Comparison of ENCODE assay signal across 9 cellular contexts in the genomic region with DNA sequence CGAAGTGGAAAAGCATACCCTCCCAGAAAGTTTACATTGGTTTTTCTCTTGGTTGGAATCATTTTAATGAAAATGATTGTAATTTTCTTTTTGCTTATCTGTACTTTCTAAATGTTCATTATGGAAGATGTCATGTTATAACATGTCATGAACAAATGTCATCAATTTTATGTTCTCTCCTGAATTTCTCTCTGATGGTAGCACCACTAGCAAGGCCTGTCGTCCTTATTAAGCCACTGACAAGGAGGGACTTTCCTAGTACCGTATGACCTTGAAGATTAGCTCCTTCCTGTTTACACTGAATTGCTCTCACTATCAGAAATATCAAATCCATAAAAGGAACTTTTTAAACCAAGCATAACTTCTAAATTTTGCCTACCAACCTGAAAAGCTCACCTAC.
DNase-seq lines count a peak whose midpoint lies in the region; ATAC-seq and TF ChIP-seq lines count a peak whose summit lies in the region.
"Had no signal": no experiment of that assay in that cellular context is flagged by ENCODE, and none has a peak within 500 bp of the region (broad histone marks: within the 10 kb centered on the region; RNA-seq: fewer than 3 reads in every experiment).

No MANE protein-coding gene starts in this region.

- DNase-seq in GM12865 (ENCODE audit: low read depth): peak; percentile 71
- DNase-seq in hepatocyte (ENCODE audit: low spot score): no peak
- DNase-seq in H7: no peak
- no peak for DNase-seq in amygdala (lab: John Stamatoyannopoulos, UW)
- DNase-seq: DMS153 had no signal

- no peaks in the 10 kb centered on the region for H3F3A ChIP-seq in Loucy (ENCODE audit: low read depth)

- H3K4me1 ChIP-seq in Loucy (ENCODE audit: insufficient read depth, low read length, poor library complexity, severe bottlenecking) (peaks cover 20% of the 10 kb centered on the region), hepatocyte (ENCODE audit: insufficient read depth) (peaks cover 35% of the 10 kb centered on the region)

- H3K9me3 ChIP-seq in Loucy (ENCODE audit: insufficient read depth, low read depth, low read length): no peaks in the 10 kb centered on the region
- H3K9me3 ChIP-seq in hepatocyte (ENCODE audit: low read depth): no peaks in the 10 kb centered on the region

- H3K27ac ChIP-seq in hepatocyte: peak overlapping the region; percentile 82

- H3K36me3 ChIP-seq in Loucy (ENCODE audit: insufficient read depth, low read length) (peaks cover 7% of the 10 kb centered on the region; the same call in 1 of the 2 replicates), hepatocyte (replicated peaks; ENCODE audit: insufficient read depth, low read depth) (no peaks in the 10 kb centered on the region), H7 (replicated peaks; ENCODE audit: control insufficient read depth, insufficient read depth, low read length) (peaks cover 2% of the 10 kb centered on the region; the same call in 1 of the 2 replicates)

- peak; percentile 70 for ATAC-seq in GM19372 (IDR thresholded peaks at IDR 0.05; ENCODE audit: low read depth, unreplicated experiment)
- ATAC-seq in HG02970 (IDR thresholded peaks at IDR 0.05; ENCODE audit: low FRiP score, unreplicated experiment): no peak
- ATAC-seq in GM19455 (IDR thresholded peaks at IDR 0.05; ENCODE audit: unreplicated experiment): no peak

- no peak overlapping the region for H3K4me3 ChIP-seq in GM12865 (ENCODE audit: low read depth, low read length)
- H3K4me3 ChIP-seq in Loucy (ENCODE audit: low read length, poor library complexity, severe bottlenecking): no peak overlapping the region
- H3K4me3 ChIP-seq in hepatocyte: no peak overlapping the region
- no peak overlapping the region for H3K4me3 ChIP-seq in H7 (ENCODE audit: insufficient read depth, low read depth, low read length)

- H4K20me1 ChIP-seq in Loucy (ENCODE audit: insufficient read depth, low read length, poor library complexity, severe bottlenecking) (no peaks in the 10 kb centered on the region), hepatocyte (ENCODE audit: insufficient read depth, poor library complexity, severe bottlenecking) (no peaks in the 10 kb centered on the region)

- peak overlapping the region; percentile 2 for H3K9ac ChIP-seq in Loucy (ENCODE audit: low read depth, low read length, poor library complexity, severe bottlenecking)

- no peaks in the 10 kb centered on the region for H3K27me3 ChIP-seq in Loucy (ENCODE audit: insufficient read depth, low read length, poor library complexity, severe bottlenecking)
- no peaks in the 10 kb centered on the region for H3K27me3 ChIP-seq in hepatocyte
- H3K27me3 ChIP-seq in H7 (ENCODE audit: control insufficient read depth, insufficient read depth, low read length): no peaks in the 10 kb centered on the region

- no peak for TF ChIP-seq CTCF in GM12865 (IDR thresholded peaks at IDR 0.05; ENCODE audit: insufficient read depth, low read depth, low read length, missing control alignments)
- no peak for TF ChIP-seq CTCF in Loucy (conservative IDR thresholded peaks at IDR 0.05; ENCODE audit: low read length)
- no peak for TF ChIP-seq CTCF in hepatocyte (IDR thresholded peaks at IDR 0.05; ENCODE audit: poor library complexity)

- 58% methylated on average over 3 of the region's 3 CpGs for WGBS in hepatocyte (ENCODE audit: low lambda C conversion rate, missing lambda C conversion rate)

- H2AFZ ChIP-seq in Loucy (ENCODE audit: low read length): no peak overlapping the region
- no peak overlapping the region for H2AFZ ChIP-seq in hepatocyte

- H3K79me2 ChIP-seq in Loucy (ENCODE audit: insufficient read depth, low read length) (no peaks in the 10 kb centered on the region), hepatocyte (peaks cover 14% of the 10 kb centered on the region)

- peak overlapping the region; percentile 12 for H3K4me2 ChIP-seq in Loucy (ENCODE audit: low read depth, low read length, poor library complexity, severe bottlenecking)
- peak overlapping the region; percentile 84 for H3K4me2 ChIP-seq in hepatocyte

- H3K9me2 ChIP-seq in Loucy (replicated peaks; ENCODE audit: low read depth, low read length): no peaks in the 10 kb centered on the region
- no peaks in the 10 kb centered on the region for H3K9me2 ChIP-seq in hepatocyte (replicated peaks; ENCODE audit: insufficient read depth)
